ENCODE assay signal across 8 cellular contexts in the genomic region with DNA sequence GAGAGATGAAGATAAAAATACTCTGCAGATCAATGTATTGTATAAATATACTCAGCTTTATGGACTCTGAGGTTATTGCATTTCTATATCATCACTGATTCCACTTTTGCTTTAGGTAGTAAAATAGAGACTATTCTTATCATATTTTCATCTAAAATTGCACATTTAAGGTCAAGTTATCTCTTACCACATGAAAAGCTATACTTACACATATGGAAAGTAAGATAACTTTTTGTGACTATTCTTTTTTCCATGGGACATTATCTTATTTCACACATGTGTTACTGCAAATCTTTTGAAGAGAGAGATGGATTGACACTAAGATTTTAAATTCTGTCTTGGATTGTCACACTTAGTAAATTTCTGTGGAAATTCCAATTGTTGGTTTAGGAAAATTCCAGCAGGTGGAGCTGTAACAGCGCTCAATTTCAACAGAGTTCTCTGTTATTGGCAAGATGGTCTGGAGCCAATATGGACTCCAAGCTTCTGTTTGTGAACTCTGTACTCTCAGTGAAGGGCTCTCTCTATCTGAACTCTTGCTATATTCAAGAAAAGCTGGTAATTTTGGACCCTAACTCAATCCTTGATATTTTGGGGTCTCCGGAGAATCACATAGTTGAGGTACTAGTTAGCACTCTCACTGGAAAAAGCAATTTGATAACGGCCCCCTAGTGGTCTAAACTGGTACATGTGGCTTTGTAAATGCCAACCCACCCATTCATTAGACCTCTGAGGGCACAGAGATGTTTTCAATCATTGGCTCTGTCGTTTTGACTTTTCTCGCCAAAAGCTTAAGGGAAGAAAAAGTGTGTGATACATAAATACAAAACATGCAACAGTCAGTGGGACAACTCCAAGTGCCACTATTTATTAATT.
DNase-seq lines count a peak whose midpoint lies in the region; ATAC-seq, FAIRE-seq and TF ChIP-seq lines count a peak whose summit lies in the region.

No MANE protein-coding gene starts in this region.

- peak; percentile 91 for TF ChIP-seq CTCF in 22Rv1 (IDR thresholded peaks at IDR 0.05)
- TF ChIP-seq CTCF in GM13976 (IDR thresholded peaks at IDR 0.05; ENCODE audit: borderline replicate concordance, control extremely low read depth, extremely low read depth, insufficient read depth, missing control alignments) = peak; percentile 53
- TF ChIP-seq CTCF in GM12878 (IDR thresholded peaks at IDR 0.05 in 2 of 3, conservative IDR thresholded peaks at IDR 0.05 in 1 of 3; ENCODE audit: control insufficient read depth in 2 of 3, extremely low read depth in 1 of 3, insufficient read depth in 1 of 3, low read depth in 3 of 3, low read length in 3 of 3) = peak; percentile 58 to 92 (median 73)

- no peaks in the 10 kb centered on the region for H4K20me1 ChIP-seq in GM12878 (ENCODE audit: control insufficient read depth, insufficient read depth)

- H3K9me3 ChIP-seq in T-helper 17 cell (ENCODE audit: control insufficient read depth, low read length, poor library complexity, severe bottlenecking) = no peaks in the 10 kb centered on the region
- no peaks in the 10 kb centered on the region for H3K9me3 ChIP-seq in GM12878 (replicated peaks; ENCODE audit: control insufficient read depth, insufficient read depth, low read length)

- ATAC-seq in HG02870 (IDR thresholded peaks at IDR 0.05; ENCODE audit: unreplicated experiment) (peak; percentile 84), T-helper 17 cell (peak; percentile 94), GM12878 (peak; percentile 94)

- in situ Hi-C loops in GM13976 (cut with MboI; ENCODE audit: low sequenced_read_pairs, unreplicated experiment) = no loop called here
- in situ Hi-C loops in GM12878 (cut with MboI) = no loop called here

- CTCF ChIA-PET in GM12878 (lab: Yijun Ruan, JAX) = interaction anchor here (0.6 to 9.5 kb wide), 82 partner anchors 7 to 1677 kb away, joined by 3 to 119 read pairs (median 4); no protein-coding TSS in a partner anchor

- peak overlapping the region; percentile 97 for H2AFZ ChIP-seq in GM12878 (ENCODE audit: control insufficient read depth, low read depth, low read length)

- H3K9ac ChIP-seq in GM12878 (ENCODE audit: control insufficient read depth, insufficient read depth, low read length) = no peak overlapping the region

- TF ChIP-seq EP300 in GM12878 (IDR thresholded peaks at IDR 0.05; ENCODE audit: borderline replicate concordance in 1 of 2, control insufficient read depth in 1 of 2, low read depth in 2 of 2, low read length in 2 of 2) = no peak

- H3K36me3 Mint-ChIP-seq in T-helper 17 cell (ENCODE audit: low read depth) = no peaks in the 10 kb centered on the region

- no peaks in the 10 kb centered on the region for H3K36me3 ChIP-seq in GM12878 (ENCODE audit: control insufficient read depth in 2 of 2, insufficient read depth in 2 of 2, low read length in 1 of 2)

- DNase-seq in GM13976 (ENCODE audit: low spot score) (peak; percentile 45), NCI-H128 (lab: John Stamatoyannopoulos, UW; ENCODE audit: unreplicated experiment) (peak; percentile 23), T-helper 17 cell (peak; percentile 19 to 45 (median 20)), GM12878 (ENCODE audit: low read depth, low spot score) (peak; percentile 51), iPS-NIHi11 (ENCODE audit: low spot score) (peak; percentile 58)
- peak; percentile 68 for DNase-seq in stimulated activated CD4-positive, alpha-beta T cell treated with anti-CD3 and anti-CD28 coated beads, Interleukin-15, amount 100 ng/mL, for 24 hours

- peak; percentile 81 for FAIRE-seq in GM12878 (lab: Jason Lieb, UNC)

- no peak overlapping the region for H3K4me3 ChIP-seq in GM12878

- peaks cover 2 to 3% of the 10 kb centered on the region in 2 experiments; a peak in 2 of 4 replicates for H3K27me3 ChIP-seq in GM12878 (replicated peaks in 1 of 2; ENCODE audit: control insufficient read depth in 2 of 2, insufficient read depth in 2 of 2, low read length in 1 of 2)

- SMC1A ChIA-PET in GM12878 (lab: Charles Lee; ENCODE audit: uncharacterized antibody, unreplicated experiment) = interaction anchor here (0.8 to 4.8 kb wide), 29 partner anchors 10 to 791 kb away, joined by 3 to 30 read pairs (median 5); no protein-coding TSS in a partner anchor

- H3K79me2 ChIP-seq in GM12878 (ENCODE audit: control insufficient read depth, insufficient read depth, low read length) = no peaks in the 10 kb centered on the region

- 0% methylated on average over 5 of the region's 5 CpGs for WGBS in GM12878 (ENCODE audit: insufficient coverage, insufficient replicate concordance, low lambda C conversion rate, missing lambda C conversion rate)

- peaks cover 8% of the 10 kb centered on the region for H3K4me1 Mint-ChIP-seq in T-helper 17 cell

- peak overlapping the region; percentile 43 for H3K27ac Mint-ChIP-seq in T-helper 17 cell

- H3K27me3 Mint-ChIP-seq in T-helper 17 cell = peaks cover 19% of the 10 kb centered on the region

- no peak overlapping the region for H3K27ac ChIP-seq in 22Rv1
- no peak overlapping the region for H3K27ac ChIP-seq in GM12878 (ENCODE audit: control insufficient read depth, insufficient read depth)

- peak overlapping the region; percentile 80 for H3K4me3 Mint-ChIP-seq in T-helper 17 cell

- no peaks in the 10 kb centered on the region for H3K4me1 ChIP-seq in GM12878 (ENCODE audit: control insufficient read depth, insufficient read depth, low read length)

- RAD21 ChIA-PET in GM12878 (lab: Charles Lee; ENCODE audit: unreplicated experiment) = interaction anchor here (0.9 to 2.2 kb wide), 12 partner anchors 14 to 799 kb away, joined by 3 to 25 read pairs (median 4); no protein-coding TSS in a partner anchor

- TF ChIP-seq POLR2A in GM12878 (IDR thresholded peaks at IDR 0.05; ENCODE audit: low read depth, low read length) = no peak

- POLR2A ChIA-PET in GM12878 (lab: Charles Lee) = no interaction called here

- intact Hi-C loops in GM12878 (cut with micrococcal nuclease; ENCODE audit: unreplicated experiment) = loop anchor here (1.0 to 5.0 kb wide), 4 partner anchors 126 to 690 kb away; no protein-coding TSS in a partner anchor

- peak; percentile 61 for TF ChIP-seq RAD21 in GM12878 (IDR thresholded peaks at IDR 0.05; ENCODE audit: insufficient read depth, low read depth, low read length)

- peak overlapping the region; percentile 79; the same call in 1 of the 2 replicates for H3K4me2 ChIP-seq in GM12878 (ENCODE audit: control insufficient read depth, insufficient read depth)

- no TSS peak for BruUV-seq in GM12878 (replicated peaks; lab: Mats Ljungman, UMichigan)

TF ChIP-seq in GM12878, 131 proteins besides CTCF, POLR2A, EP300 and RAD21 (continues in another document):
- TF ChIP-seq TCF3 (IDR thresholded peaks at IDR 0.05; ENCODE audit: borderline replicate concordance, insufficient read depth, low read depth, low read length) (no peak), TCF7 (IDR thresholded peaks at IDR 0.05; ENCODE audit: borderline replicate concordance) (no peak), RUNX3 (IDR thresholded peaks at IDR 0.05; ENCODE audit: low read length) (peak; percentile 31; the same call in 1 of the 2 replicates), SMC3 (IDR thresholded peaks at IDR 0.05; ENCODE audit: borderline replicate concordance, low read length) (peak; percentile 60), PAX5 (IDR thresholded peaks at IDR 0.05; ENCODE audit: borderline replicate concordance, low read depth, low read length) (no peak), ZNF24 (IDR thresholded peaks at IDR 0.05) (0 out of 2 replicates have a peak, but pooled peaks have one; percentile 17), SMARCA5 (IDR thresholded peaks at IDR 0.05) (peak; percentile 52; the same call in 1 of the 2 replicates), SMAD5 (IDR thresholded peaks at IDR 0.05; ENCODE audit: low read depth) (no peak), RB1 (IDR thresholded peaks at IDR 0.05; ENCODE audit: borderline replicate concordance) (no peak), ZNF207 (IDR thresholded peaks at IDR 0.05; ENCODE audit: borderline replicate concordance) (peak; percentile 40; the same call in 1 of the 2 replicates)
- TF ChIP-seq, protein P1, sequence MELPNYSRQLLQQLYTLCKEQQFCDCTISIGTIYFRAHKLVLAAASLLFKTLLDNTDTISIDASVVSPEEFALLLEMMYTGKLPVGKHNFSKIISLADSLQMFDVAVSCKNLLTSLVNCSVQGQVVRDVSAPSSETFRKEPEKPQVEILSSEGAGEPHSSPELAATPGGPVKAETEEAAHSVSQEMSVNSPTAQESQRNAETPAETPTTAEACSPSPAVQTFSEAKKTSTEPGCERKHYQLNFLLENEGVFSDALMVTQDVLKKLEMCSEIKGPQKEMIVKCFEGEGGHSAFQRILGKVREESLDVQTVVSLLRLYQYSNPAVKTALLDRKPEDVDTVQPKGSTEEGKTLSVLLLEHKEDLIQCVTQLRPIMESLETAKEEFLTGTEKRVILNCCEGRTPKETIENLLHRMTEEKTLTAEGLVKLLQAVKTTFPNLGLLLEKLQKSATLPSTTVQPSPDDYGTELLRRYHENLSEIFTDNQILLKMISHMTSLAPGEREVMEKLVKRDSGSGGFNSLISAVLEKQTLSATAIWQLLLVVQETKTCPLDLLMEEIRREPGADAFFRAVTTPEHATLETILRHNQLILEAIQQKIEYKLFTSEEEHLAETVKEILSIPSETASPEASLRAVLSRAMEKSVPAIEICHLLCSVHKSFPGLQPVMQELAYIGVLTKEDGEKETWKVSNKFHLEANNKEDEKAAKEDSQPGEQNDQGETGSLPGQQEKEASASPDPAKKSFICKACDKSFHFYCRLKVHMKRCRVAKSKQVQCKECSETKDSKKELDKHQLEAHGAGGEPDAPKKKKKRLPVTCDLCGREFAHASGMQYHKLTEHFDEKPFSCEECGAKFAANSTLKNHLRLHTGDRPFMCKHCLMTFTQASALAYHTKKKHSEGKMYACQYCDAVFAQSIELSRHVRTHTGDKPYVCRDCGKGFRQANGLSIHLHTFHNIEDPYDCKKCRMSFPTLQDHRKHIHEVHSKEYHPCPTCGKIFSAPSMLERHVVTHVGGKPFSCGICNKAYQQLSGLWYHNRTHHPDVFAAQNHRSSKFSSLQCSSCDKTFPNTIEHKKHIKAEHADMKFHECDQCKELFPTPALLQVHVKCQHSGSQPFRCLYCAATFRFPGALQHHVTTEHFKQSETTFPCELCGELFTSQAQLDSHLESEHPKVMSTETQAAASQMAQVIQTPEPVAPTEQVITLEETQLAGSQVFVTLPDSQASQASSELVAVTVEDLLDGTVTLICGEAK (IDR thresholded peaks at IDR 0.05; ENCODE audit: borderline replicate concordance) = no peak
